In the genomic region with DNA sequence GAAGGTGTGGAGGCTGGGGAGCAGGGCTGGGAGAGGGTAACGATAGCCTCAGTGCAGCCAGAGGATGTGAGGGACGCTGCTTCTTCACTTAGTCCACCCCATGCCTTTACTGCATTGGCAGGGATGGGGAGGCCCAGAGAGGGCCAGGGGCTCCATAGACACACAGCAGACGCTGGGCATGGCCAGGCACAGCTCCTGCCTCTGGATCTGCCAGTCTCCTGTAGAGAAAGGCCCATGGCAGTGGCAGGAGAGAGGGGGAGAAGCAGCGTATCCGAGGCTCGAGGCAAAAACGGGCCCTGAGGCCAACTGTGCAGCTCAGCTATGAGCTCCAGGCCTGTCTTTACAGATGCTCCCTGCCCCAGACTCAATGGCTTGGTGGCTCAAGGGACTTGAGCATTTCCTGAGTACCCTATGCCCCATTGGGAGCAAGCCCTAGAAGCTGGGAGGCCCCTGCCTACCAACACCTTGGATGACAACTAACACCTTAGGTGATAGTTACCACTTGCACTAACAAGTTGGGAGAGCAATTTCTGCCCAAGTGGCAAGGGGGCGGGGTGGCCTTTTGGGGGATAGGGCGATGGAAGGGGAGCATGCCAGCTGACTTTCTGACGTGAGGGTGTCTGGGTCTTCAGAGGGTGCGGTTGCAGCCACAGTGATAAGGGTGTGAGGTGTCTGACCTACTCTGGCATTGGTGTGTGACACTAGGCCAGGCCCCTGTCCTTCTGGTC, we compare ENCODE assay signal across 16 cellular contexts. TPM values are rescaled to one million over a fixed set of nuclear protein-coding genes. Genes with fewer than 3 reads are reported as not detected.
"Had no signal": no experiment of that assay in that cellular context is flagged by ENCODE, and none has a peak within 500 bp of the region (broad histone marks: within the 10 kb centered on the region; RNA-seq: fewer than 3 reads in every experiment).

No MANE protein-coding gene starts in this region.

- H3K9me3 ChIP-seq: adrenal gland, ascending aorta, sigmoid colon, uterus had no signal

- DNase-seq: cortex of kidney had no signal

- H3K9ac ChIP-seq: neural progenitor cell had no signal

- H3K36me3 ChIP-seq: adrenal gland, ascending aorta, cardiac muscle cell, neural progenitor cell, sigmoid colon, uterus had no signal

- H3K27me3 ChIP-seq: ascending aorta, uterus had no signal

- H2AFZ ChIP-seq: neural progenitor cell had no signal

- H3K4me2 ChIP-seq: neural progenitor cell had no signal

- H3K27ac ChIP-seq: adrenal gland, ascending aorta, cardiac muscle cell, neural progenitor cell, sigmoid colon, uterus had no signal

- H3K4me3 ChIP-seq: adrenal gland, ascending aorta, cardiac muscle cell, neural progenitor cell, sigmoid colon, uterus had no signal

RNA-seq across cellular contexts. Expression of a gene that starts 5.0 kb away (rescaled TPM):
- total RNA-seq: activated naive CD4-positive, alpha-beta T cell treated with anti-CD3 and anti-CD28 coated beads, Interleukin-2, amount 50 U/mL, for 72 hours; activated T-cell treated with anti-CD3 and anti-CD28 coated beads, Interleukin-2, amount 50 U/mL, for 72 hours; adrenal gland; ascending aorta; cardiac muscle cell; cerebellum; endothelial cell of umbilical vein; esophagus mucosa; mammary epithelial cell; naive thymus-derived CD4-positive, alpha-beta T cell; sigmoid colon; uterus had no signal
- polyA plus RNA-seq: adrenal gland; cardiac muscle cell; endothelial cell of umbilical vein; keratinocyte; mammary epithelial cell; naive thymus-derived CD4-positive, alpha-beta T cell; small intestine had no signal

RNA-seq across cellular contexts. Expression of a gene that starts 15.5 kb away (rescaled TPM):
- total RNA-seq: activated naive CD4-positive, alpha-beta T cell treated with anti-CD3 and anti-CD28 coated beads, Interleukin-2, amount 50 U/mL, for 72 hours; activated T-cell treated with anti-CD3 and anti-CD28 coated beads, Interleukin-2, amount 50 U/mL, for 72 hours; ascending aorta; endothelial cell of umbilical vein; mammary epithelial cell; naive thymus-derived CD4-positive, alpha-beta T cell had no signal
- polyA plus RNA-seq: endothelial cell of umbilical vein; keratinocyte; mammary epithelial cell; naive thymus-derived CD4-positive, alpha-beta T cell had no signal

RNA-seq across cellular contexts. Expression of a gene that starts 44.2 kb away (rescaled TPM):
- polyA plus RNA-seq: naive thymus-derived CD4-positive, alpha-beta T cell had no signal
